ENCODE assay signal across 10 cellular contexts in the genomic region with DNA sequence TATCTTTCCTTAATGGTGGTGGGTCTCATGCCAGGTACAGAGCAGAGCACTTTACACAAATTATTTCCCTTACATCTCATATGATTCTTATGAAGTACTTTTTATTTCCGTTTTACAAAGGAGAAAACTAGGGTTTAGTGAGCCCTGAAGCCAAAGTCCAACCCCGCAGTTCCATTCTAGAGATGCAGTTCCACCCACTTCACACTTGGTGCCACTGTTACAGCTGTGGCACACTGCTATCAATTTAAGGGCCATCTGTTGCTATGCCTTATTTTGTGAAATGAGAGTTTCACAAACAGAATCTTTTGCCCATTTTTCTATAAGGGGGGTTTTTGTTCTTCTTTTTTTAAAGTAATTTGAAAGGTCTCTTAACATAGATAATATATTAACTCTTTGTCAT. TPM values are rescaled to one million over a fixed set of nuclear protein-coding genes. Genes with fewer than 3 reads are reported as not detected.
DNase-seq lines count a peak whose midpoint lies in the region; ATAC-seq, FAIRE-seq and TF ChIP-seq lines count a peak whose summit lies in the region.
"Had no signal": no experiment of that assay in that cellular context is flagged by ENCODE, and none has a peak within 500 bp of the region (broad histone marks: within the 10 kb centered on the region; RNA-seq: fewer than 3 reads in every experiment).

No MANE protein-coding gene starts in this region.

- no peak for TF ChIP-seq POLR2A in A549 (IDR thresholded peaks at IDR 0.05; ENCODE audit: low read length)

- H3K9me2 ChIP-seq in OCI-LY7 (ENCODE audit: insufficient read depth, low read length) = no peaks in the 10 kb centered on the region

- POLR2A ChIA-PET in A549 (lab: Yijun Ruan, JAX) (no interaction called here), OCI-LY7 (lab: Charles Lee) (interaction anchor here (0.6 kb wide), 1 partner anchor 505 kb away, joined by 3 read pairs; no protein-coding TSS in a partner anchor)

- no peak overlapping the region for H2AFZ ChIP-seq in OCI-LY7 (ENCODE audit: low read length)

- peak in 1 of 2 experiments; percentile 6 for DNase-seq in A549 (ENCODE audit: low read depth in 1 of 2, low spot score in 1 of 2)
- peak; percentile 19 for DNase-seq in OCI-LY7 (ENCODE audit: low spot score)
- DNase-seq in foreskin fibroblast = peak in 1 of 2 donors; percentile 55
- no peak for DNase-seq in middle frontal gyrus (ENCODE audit: extremely low spot score, low spot score)
- DNase-seq in HTR-8/SVneo (ENCODE audit: insufficient read length, low spot score) = no peak
- no peak for DNase-seq in NCI-H774 (lab: John Stamatoyannopoulos, UW)
- DNase-seq: activated effector memory CD4-positive, alpha-beta T cell treated with anti-CD3 and anti-CD28 coated beads, Interleukin-2, amount 50 U/mL, for 16 hours; MG63 had no signal

- H3K9me3 ChIP-seq in A549 (no peaks in the 10 kb centered on the region), OCI-LY7 (ENCODE audit: low read length) (no peaks in the 10 kb centered on the region)
- H3K9me3 ChIP-seq: MG63 had no signal

- 35% methylated on average over 2 of the region's 2 CpGs for WGBS in A549 (ENCODE audit: missing lambda C conversion rate)

- 0 out of 3 replicates have a peak, but pooled peaks have one; percentile 15 for TF ChIP-seq CTCF in A549 (IDR thresholded peaks at IDR 0.05)
- TF ChIP-seq CTCF in GM12874 (IDR thresholded peaks at IDR 0.05; ENCODE audit: insufficient read depth, low read depth, low read length) = peak; percentile 54
- peak; percentile 70 for TF ChIP-seq CTCF in OCI-LY7 (conservative IDR thresholded peaks at IDR 0.05; ENCODE audit: low read length)
- TF ChIP-seq CTCF in foreskin fibroblast (IDR thresholded peaks at IDR 0.05; ENCODE audit: low read depth, low read length) = peak; percentile 63

- H3K4me2 ChIP-seq in A549 (no peak overlapping the region), OCI-LY7 (ENCODE audit: low read length) (no peak overlapping the region)

- H3K4me1 ChIP-seq in A549 (peaks cover 1% of the 10 kb centered on the region; the same call in 1 of the 3 replicates), OCI-LY7 (ENCODE audit: insufficient read depth, low read length, poor library complexity, severe bottlenecking) (no peaks in the 10 kb centered on the region)

- TF ChIP-seq RAD21 in A549 (conservative IDR thresholded peaks at IDR 0.05 in 1 of 2, IDR thresholded peaks at IDR 0.05 in 1 of 2) = 0 out of 5 replicates have a peak, but pooled peaks of 1 of the 2 experiments have one; percentile 18

- no peak for TF ChIP-seq EP300 in A549 (IDR thresholded peaks at IDR 0.05)

- peaks cover 14% of the 10 kb centered on the region for H3K36me3 ChIP-seq in OCI-LY7 (ENCODE audit: insufficient read depth, low read length)

- peak; percentile 71 to 77; a peak in 4 of 6 replicates for ATAC-seq in A549
- ATAC-seq in HG02938 (IDR thresholded peaks at IDR 0.05; ENCODE audit: unreplicated experiment) = no peak

- H3K4me3 ChIP-seq in A549 (no peak overlapping the region), OCI-LY7 (ENCODE audit: low read depth, low read length, poor library complexity, severe bottlenecking) (no peak overlapping the region), foreskin fibroblast (ENCODE audit: low read depth in 1 of 2, low read length in 2 of 2) (no peak overlapping the region)
- H3K4me3 ChIP-seq: MG63 had no signal

- intact Hi-C loops in OCI-LY7 (cut with micrococcal nuclease; ENCODE audit: unreplicated experiment) = loop anchor here (10.0 kb wide), 2 partner anchors 361 to 411 kb away; no protein-coding TSS in a partner anchor

- H3K27ac ChIP-seq in A549 (no peak overlapping the region), OCI-LY7 (ENCODE audit: low read depth, low read length, poor library complexity, severe bottlenecking) (no peak overlapping the region)

- H3K79me2 ChIP-seq in OCI-LY7 (ENCODE audit: insufficient read depth, low read depth, low read length) = no peaks in the 10 kb centered on the region

- BruUV-seq in OCI-LY7 (replicated peaks; lab: Mats Ljungman, UMichigan) = no TSS peak

- FAIRE-seq in A549 (lab: Jason Lieb, UNC) (no peak), HTR-8/SVneo (lab: Jason Lieb, UNC) (no peak)

- CTCF ChIA-PET in A549 (lab: Yijun Ruan, JAX) (interaction anchor here (1.8 kb wide), 1 partner anchor 14 kb away, joined by 5 read pairs; the partner anchor contains the start of gene MIPEP), OCI-LY7 (lab: Charles Lee; ENCODE audit: unreplicated experiment) (no interaction called here)

- no peaks in the 10 kb centered on the region for H4K20me1 ChIP-seq in OCI-LY7 (ENCODE audit: insufficient read depth, low read length)

TF ChIP-seq in A549, 52 proteins besides CTCF, POLR2A, EP300 and RAD21:
- TF ChIP-seq ZSCAN20 (CRISPR knock-in tag; IDR thresholded peaks at IDR 0.05) (no peak), KDM1A (IDR thresholded peaks at IDR 0.05; ENCODE audit: low read depth) (no peak), TFCP2L1 (CRISPR knock-in tag; IDR thresholded peaks at IDR 0.05) (no peak), ZFP36 (IDR thresholded peaks at IDR 0.05; ENCODE audit: borderline replicate concordance, partially characterized antibody) (no peak), NFE2L2 (conservative IDR thresholded peaks at IDR 0.05; ENCODE audit: low read length) (no peak), CEBPB (IDR thresholded peaks at IDR 0.05) (no peak), TP53 (CRISPR knock-in tag; IDR thresholded peaks at IDR 0.05) (no peak)
- TF ChIP-seq, protein P1, sequence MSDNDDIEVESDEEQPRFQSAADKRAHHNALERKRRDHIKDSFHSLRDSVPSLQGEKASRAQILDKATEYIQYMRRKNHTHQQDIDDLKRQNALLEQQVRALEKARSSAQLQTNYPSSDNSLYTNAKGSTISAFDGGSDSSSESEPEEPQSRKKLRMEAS (IDR thresholded peaks at IDR 0.05) = no peak
- TF ChIP-seq, protein P2, sequence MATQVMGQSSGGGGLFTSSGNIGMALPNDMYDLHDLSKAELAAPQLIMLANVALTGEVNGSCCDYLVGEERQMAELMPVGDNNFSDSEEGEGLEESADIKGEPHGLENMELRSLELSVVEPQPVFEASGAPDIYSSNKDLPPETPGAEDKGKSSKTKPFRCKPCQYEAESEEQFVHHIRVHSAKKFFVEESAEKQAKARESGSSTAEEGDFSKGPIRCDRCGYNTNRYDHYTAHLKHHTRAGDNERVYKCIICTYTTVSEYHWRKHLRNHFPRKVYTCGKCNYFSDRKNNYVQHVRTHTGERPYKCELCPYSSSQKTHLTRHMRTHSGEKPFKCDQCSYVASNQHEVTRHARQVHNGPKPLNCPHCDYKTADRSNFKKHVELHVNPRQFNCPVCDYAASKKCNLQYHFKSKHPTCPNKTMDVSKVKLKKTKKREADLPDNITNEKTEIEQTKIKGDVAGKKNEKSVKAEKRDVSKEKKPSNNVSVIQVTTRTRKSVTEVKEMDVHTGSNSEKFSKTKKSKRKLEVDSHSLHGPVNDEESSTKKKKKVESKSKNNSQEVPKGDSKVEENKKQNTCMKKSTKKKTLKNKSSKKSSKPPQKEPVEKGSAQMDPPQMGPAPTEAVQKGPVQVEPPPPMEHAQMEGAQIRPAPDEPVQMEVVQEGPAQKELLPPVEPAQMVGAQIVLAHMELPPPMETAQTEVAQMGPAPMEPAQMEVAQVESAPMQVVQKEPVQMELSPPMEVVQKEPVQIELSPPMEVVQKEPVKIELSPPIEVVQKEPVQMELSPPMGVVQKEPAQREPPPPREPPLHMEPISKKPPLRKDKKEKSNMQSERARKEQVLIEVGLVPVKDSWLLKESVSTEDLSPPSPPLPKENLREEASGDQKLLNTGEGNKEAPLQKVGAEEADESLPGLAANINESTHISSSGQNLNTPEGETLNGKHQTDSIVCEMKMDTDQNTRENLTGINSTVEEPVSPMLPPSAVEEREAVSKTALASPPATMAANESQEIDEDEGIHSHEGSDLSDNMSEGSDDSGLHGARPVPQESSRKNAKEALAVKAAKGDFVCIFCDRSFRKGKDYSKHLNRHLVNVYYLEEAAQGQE (IDR thresholded peaks at IDR 0.05) = no peak
- TF ChIP-seq, protein P3, sequence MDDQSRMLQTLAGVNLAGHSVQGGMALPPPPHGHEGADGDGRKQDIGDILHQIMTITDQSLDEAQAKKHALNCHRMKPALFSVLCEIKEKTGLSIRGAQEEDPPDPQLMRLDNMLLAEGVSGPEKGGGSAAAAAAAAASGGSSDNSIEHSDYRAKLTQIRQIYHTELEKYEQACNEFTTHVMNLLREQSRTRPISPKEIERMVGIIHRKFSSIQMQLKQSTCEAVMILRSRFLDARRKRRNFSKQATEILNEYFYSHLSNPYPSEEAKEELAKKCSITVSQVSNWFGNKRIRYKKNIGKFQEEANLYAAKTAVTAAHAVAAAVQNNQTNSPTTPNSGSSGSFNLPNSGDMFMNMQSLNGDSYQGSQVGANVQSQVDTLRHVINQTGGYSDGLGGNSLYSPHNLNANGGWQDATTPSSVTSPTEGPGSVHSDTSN (IDR thresholded peaks at IDR 0.05) = no peak

RNA-seq across cellular contexts. Expression of gene MIPEP, which starts 12.9 kb away (rescaled TPM):
- polyA plus RNA-seq in A549 (2011; rRNA removed) = 27.5 and 32.8 TPM in 2 replicates
- polyA plus RNA-seq in A549 (2012; cell fraction: cytosol; rRNA removed) = 15.2 and 20.1 TPM in 2 replicates
- 16.6 and 21.3 TPM in 2 replicates for polyA plus RNA-seq in A549 (2012; cell fraction: nucleus; rRNA removed)
- 19.5 to 21.8 TPM (median 21.6 TPM) in 3 replicates for polyA plus RNA-seq in A549 (2017; fragmentation: RNase III; extraction: RNeasy Plus Mini Kit Qiagen cat#74134 plus additional on column Dnase treatment)
- polyA minus RNA-seq in A549 (2011; rRNA and poly(A)+ RNA removed) = 20.1 and 23.3 TPM in 2 replicates
- total RNA-seq in OCI-LY7 (2014; rRNA removed; shearing (Covaris generic)) = 13.5 and 15.5 TPM in 2 replicates
- 12.9 and 15.7 TPM in 2 replicates for total RNA-seq in OCI-LY7 (2022)

RNA-seq across cellular contexts. Expression of gene C1QTNF9B, which starts 21.0 kb away (rescaled TPM):
- not detected in 2 replicates for polyA plus RNA-seq in A549 (2011; rRNA removed)
- polyA plus RNA-seq in A549 (2012; cell fraction: cytosol; rRNA removed) = not detected in 2 replicates
- not detected in 2 replicates for polyA plus RNA-seq in A549 (2012; cell fraction: nucleus; rRNA removed)
- polyA plus RNA-seq in A549 (2017; fragmentation: RNase III; extraction: RNeasy Plus Mini Kit Qiagen cat#74134 plus additional on column Dnase treatment) = not detected in 3 replicates
- polyA minus RNA-seq in A549 (2011; rRNA and poly(A)+ RNA removed) = not detected in 2 replicates
- total RNA-seq in OCI-LY7 (2014; rRNA removed; shearing (Covaris generic)) = not detected in 2 replicates
- total RNA-seq in OCI-LY7 (2022) = not detected in 2 replicates

Comparison
In these comparisons a context has a peak if more than half of its experiments do, and no peak if none do; other contexts are left out.
1. CTCF ChIP-seq: peak in every context shown above with its lines; median percentile 70 in OCI-LY7; 63 in foreskin fibroblast; 54 in GM12874; 15 in A549.